30 cellular contexts compared by ENCODE assay signal in genomic region chr5:22329683-22330082, GRCh38.
"Had no signal": no experiment of that assay in that cellular context is flagged by ENCODE, and none has a peak within 500 bp of the region (broad histone marks: within the 10 kb centered on the region; RNA-seq: fewer than 3 reads in every experiment).

No MANE protein-coding gene starts in this region.

- FAIRE-seq: bronchial epithelial cell, TTC549 had no signal

- H3K4me1 ChIP-seq: ascending aorta, body of pancreas, Peyer's patch had no signal

- H3K9me3 ChIP-seq: ascending aorta, body of pancreas, MG63, Peyer's patch had no signal

- H3K4me3 ChIP-seq: ascending aorta, body of pancreas, MG63, Peyer's patch, SK-N-MC had no signal

- DNase-seq: activated CD4-positive, alpha-beta memory T cell treated with anti-CD3 and anti-CD28 coated beads for 36 hours; activated CD4-positive, alpha-beta T cell treated with anti-CD3 and anti-CD28 coated beads, Interleukin-2, amount 10 ng/mL, durations not matched to agents 7 days and 5 days; activated CD4-positive, CD25-positive, alpha-beta regulatory T cell; activated CD8-positive, alpha-beta memory T cell treated with anti-CD3 and anti-CD28 coated beads for 24 hours; activated effector memory CD4-positive, alpha-beta T cell treated with anti-CD3 and anti-CD28 coated beads, Interleukin-2, amount 50 U/mL, for 16 hours; activated naive CD4-positive, alpha-beta T cell treated with Interleukin-2 at 50 U/mL for 16 hours; activated naive CD8-positive, alpha-beta T cell treated with anti-CD3 and anti-CD28 coated beads, Interleukin-2, amount 50 U/mL, for 24 hours; activated T-cell treated with anti-CD3 and anti-CD28 coated beads, Interleukin-2, amount 50 U/mL, for 4 hours; amniotic stem cell; body of pancreas; MG63; MV-4-11; NCI-H1092 treated with DMSO at 0.1 percent for 48 hours; NCI-H1417 treated with DMSO at 0.1 percent for 48 hours; NCI-H1694; NCI-H2029; NCI-H2107; NCI-H524 treated with DMSO at 0.1 percent for 48 hours; NCI-H774; NK-92 treated with Interleukin-12 subunit alpha and Interleukin-12 subunit beta, amount 100 ng/mL, for 24 hours; Peyer's patch; T-cell; T-helper 2 cell; T1000 had no signal

- H3K36me3 ChIP-seq: ascending aorta, MG63, Peyer's patch had no signal

- ATAC-seq: activated naive CD4-positive, alpha-beta T cell treated with anti-CD3 and anti-CD28 coated beads, Interleukin-2, amount 50 U/mL, for 72 hours; activated naive CD8-positive, alpha-beta T cell treated with anti-CD3 and anti-CD28 coated beads, Interleukin-2, amount 50 U/mL, for 24 hours; activated T-cell treated with anti-CD3 and anti-CD28 coated beads, Interleukin-2, amount 50 U/mL, for 4 hours; body of pancreas; T-cell had no signal

- H3K27me3 ChIP-seq: ascending aorta, body of pancreas, MG63, Peyer's patch had no signal

- H3K27ac ChIP-seq: ascending aorta, body of pancreas, Peyer's patch, SK-N-MC, VCaP had no signal
